ENCODE assay signal across 20 cellular contexts in genomic region chr12:47863467-47863866, GRCh38. TPM values are rescaled to one million over a fixed set of nuclear protein-coding genes. Genes with fewer than 3 reads are reported as not detected.
A peak's percentile ranks its signal among the peaks of the same experiment; 100 is the strongest.
DNase-seq lines count a peak whose midpoint lies in the region; ATAC-seq and TF ChIP-seq lines count a peak whose summit lies in the region.
"Had no signal": no experiment of that assay in that cellular context is flagged by ENCODE, and none has a peak within 500 bp of the region (broad histone marks: within the 10 kb centered on the region; RNA-seq: fewer than 3 reads in every experiment).

No MANE protein-coding gene starts in this region.

- H3K4me3 Mint-ChIP-seq in activated CD4-positive, alpha-beta memory T cell treated with anti-CD3 and anti-CD28 coated beads, Interleukin-2, amount 10 ng/mL, durations not matched to agents 7 days and 5 days, result no peak overlapping the region
- H3K4me3 Mint-ChIP-seq: CD8-positive, alpha-beta T cell had no signal

- TF ChIP-seq CTCF in foreskin keratinocyte (conservative IDR thresholded peaks at IDR 0.05) (no peak), vagina (IDR thresholded peaks at IDR 0.05) (no peak)

- peak overlapping the region; percentile 84 for H3K27ac ChIP-seq in foreskin keratinocyte
- peak overlapping the region; percentile 23 for H3K27ac ChIP-seq in vagina
- H3K27ac ChIP-seq: GM23248, right atrium auricular region, testis had no signal

- H3K4me1 ChIP-seq in foreskin keratinocyte (peaks cover 23% of the 10 kb centered on the region), vagina (peaks cover 24% of the 10 kb centered on the region)
- H3K4me1 ChIP-seq: testis had no signal

- peak in 1 of 2 donors; percentile 54 for DNase-seq in activated naive CD4-positive, alpha-beta T cell treated with anti-CD3 and anti-CD28 coated beads, Interleukin-2, amount 50 U/mL, for 72 hours (ENCODE audit: low spot score in 2 of 2)
- no peak for DNase-seq in activated naive CD4-positive, alpha-beta T cell treated with anti-CD3 and anti-CD28 coated beads, Interleukin-2, amount 50 U/mL, for 16 hours
- no peak for DNase-seq in activated CD4-positive, alpha-beta memory T cell treated with anti-CD3 and anti-CD28 coated beads, Interleukin-2, amount 10 ng/mL, durations not matched to agents 7 days and 5 days
- peak; percentile 61 to 82 for DNase-seq in foreskin keratinocyte
- no peak for DNase-seq in vagina (ENCODE audit: extremely low spot score in 2 of 2)
- no peak for DNase-seq in anterior cingulate cortex (lab: John Stamatoyannopoulos, UW)
- DNase-seq: activated CD4-positive, alpha-beta T cell treated with anti-CD3 and anti-CD28 coated beads, Interleukin-2, amount 50 U/mL, for 1 hour; CD8-positive, alpha-beta T cell; dermis blood vessel endothelial cell; DMS79; foreskin melanocyte; GM23248; hippocampal formation; NCI-H2107; NCI-H526; stimulated activated CD4-positive, alpha-beta T cell treated with anti-CD3 and anti-CD28 coated beads, Interleukin-15, amount 100 ng/mL, for 24 hours; testis had no signal

- POLR2A ChIA-PET in activated CD4-positive, alpha-beta memory T cell treated with anti-CD3 and anti-CD28 coated beads, Interleukin-2, amount 10 ng/mL, durations not matched to agents 7 days and 5 days (lab: Charles Lee), result interaction anchor here (1.4 to 1.7 kb wide), 3 partner anchors 11 to 42 kb away, joined by 3 to 5 read pairs (median 4); partner anchors contain the start of gene VDR

- H3K36me3 Mint-ChIP-seq in activated naive CD4-positive, alpha-beta T cell treated with anti-CD3 and anti-CD28 coated beads, Interleukin-2, amount 50 U/mL, for 72 hours, result peaks cover 41 to 60% of the 10 kb centered on the region in 2 donors
- peaks cover 76% of the 10 kb centered on the region for H3K36me3 Mint-ChIP-seq in activated CD4-positive, alpha-beta memory T cell treated with anti-CD3 and anti-CD28 coated beads, Interleukin-2, amount 10 ng/mL, durations not matched to agents 7 days and 5 days (ENCODE audit: low read depth)
- H3K36me3 Mint-ChIP-seq: CD8-positive, alpha-beta T cell had no signal

- no peaks in the 10 kb centered on the region for H3K27me3 ChIP-seq in foreskin keratinocyte
- H3K27me3 ChIP-seq in vagina, result no peaks in the 10 kb centered on the region
- H3K27me3 ChIP-seq: right atrium auricular region, testis had no signal

- H3K27me3 Mint-ChIP-seq in activated CD4-positive, alpha-beta memory T cell treated with anti-CD3 and anti-CD28 coated beads, Interleukin-2, amount 10 ng/mL, durations not matched to agents 7 days and 5 days, result no peaks in the 10 kb centered on the region

- ATAC-seq in activated naive CD4-positive, alpha-beta T cell treated with anti-CD3 and anti-CD28 coated beads, Interleukin-2, amount 50 U/mL, for 72 hours, result no peak
- peak; percentile 85 for ATAC-seq in foreskin keratinocyte
- no peak for ATAC-seq in HG03442 (IDR thresholded peaks at IDR 0.05; ENCODE audit: unreplicated experiment)
- ATAC-seq: CD8-positive, alpha-beta T cell had no signal

- intact Hi-C loops in vagina (cut with DNase I), result no loop called here

- no peak overlapping the region for H3K4me3 ChIP-seq in vagina
- H3K4me3 ChIP-seq: GM23248, right atrium auricular region, testis had no signal

- CTCF ChIA-PET in activated CD4-positive, alpha-beta memory T cell treated with anti-CD3 and anti-CD28 coated beads, Interleukin-2, amount 10 ng/mL, durations not matched to agents 7 days and 5 days (lab: Charles Lee), result interaction anchor here (0.9 kb wide), 1 partner anchor 26 kb away, joined by 3 read pairs; no protein-coding TSS in a partner anchor

- no peaks in the 10 kb centered on the region for H3K36me3 ChIP-seq in vagina
- H3K36me3 ChIP-seq: right atrium auricular region had no signal

- peaks cover 91% of the 10 kb centered on the region for H3K4me1 Mint-ChIP-seq in activated CD4-positive, alpha-beta memory T cell treated with anti-CD3 and anti-CD28 coated beads, Interleukin-2, amount 10 ng/mL, durations not matched to agents 7 days and 5 days

- no peaks in the 10 kb centered on the region for H3K9me3 ChIP-seq in vagina
- H3K9me3 ChIP-seq: right atrium auricular region, testis had no signal

- no peak for TF ChIP-seq POLR2A in vagina (IDR thresholded peaks at IDR 0.05)

- no peaks in the 10 kb centered on the region for H3K9me3 Mint-ChIP-seq in activated naive CD4-positive, alpha-beta T cell treated with anti-CD3 and anti-CD28 coated beads, Interleukin-2, amount 50 U/mL, for 72 hours
- H3K9me3 Mint-ChIP-seq in activated CD4-positive, alpha-beta memory T cell treated with anti-CD3 and anti-CD28 coated beads, Interleukin-2, amount 10 ng/mL, durations not matched to agents 7 days and 5 days, result no peaks in the 10 kb centered on the region
- H3K9me3 Mint-ChIP-seq: CD8-positive, alpha-beta T cell had no signal

- peak overlapping the region; percentile 72 to 98 for H3K27ac Mint-ChIP-seq in activated naive CD4-positive, alpha-beta T cell treated with anti-CD3 and anti-CD28 coated beads, Interleukin-2, amount 50 U/mL, for 72 hours
- peak overlapping the region; percentile 41 for H3K27ac Mint-ChIP-seq in activated CD4-positive, alpha-beta memory T cell treated with anti-CD3 and anti-CD28 coated beads, Interleukin-2, amount 10 ng/mL, durations not matched to agents 7 days and 5 days
- H3K27ac Mint-ChIP-seq: CD8-positive, alpha-beta T cell had no signal

RNA-seq across cellular contexts. Expression of gene VDR, which starts 41.3 kb away (rescaled TPM):
- total RNA-seq in activated naive CD4-positive, alpha-beta T cell treated with anti-CD3 and anti-CD28 coated beads, Interleukin-2, amount 50 U/mL, for 72 hours, result 100 to 1,000 TPM in 1 of 2 donors, 10 to 100 TPM in 1; 92.4 to 133 TPM
- 10 to 100 TPM; 62.9 to 65.5 TPM for total RNA-seq in activated CD4-positive, alpha-beta memory T cell treated with anti-CD3 and anti-CD28 coated beads, Interleukin-2, amount 10 ng/mL, durations not matched to agents 7 days and 5 days
- total RNA-seq in foreskin keratinocyte (33.4 and 33.6 TPM in 2 replicates), vagina (23.6 TPM)
- polyA plus RNA-seq in foreskin keratinocyte, result 14.9 and 15.8 TPM in 2 replicates
- total RNA-seq: lung microvascular endothelial cell had no signal

RNA-seq across cellular contexts. Expression of gene HDAC7, which starts 43.8 kb away (rescaled TPM):
- total RNA-seq in activated naive CD4-positive, alpha-beta T cell treated with anti-CD3 and anti-CD28 coated beads, Interleukin-2, amount 50 U/mL, for 72 hours, result 100 to 1,000 TPM; 285 to 334 TPM
- 100 to 1,000 TPM; 315 to 328 TPM for total RNA-seq in activated CD4-positive, alpha-beta memory T cell treated with anti-CD3 and anti-CD28 coated beads, Interleukin-2, amount 10 ng/mL, durations not matched to agents 7 days and 5 days
- total RNA-seq in foreskin keratinocyte, result 52.3 and 55.8 TPM in 2 replicates
- 47.3 and 51.7 TPM in 2 replicates for polyA plus RNA-seq in foreskin keratinocyte
- total RNA-seq in vagina, result 67.0 TPM

Comparison
In these comparisons a context has a peak if more than half of its experiments do, and no peak if none do; other contexts are left out.
1. DNase-seq: peak in foreskin keratinocyte (2 of 2); none in activated naive CD4-positive, alpha-beta T cell treated with anti-CD3 and anti-CD28 coated beads, Interleukin-2, amount 50 U/mL, for 16 hours (single experiment), activated CD4-positive, alpha-beta memory T cell treated with anti-CD3 and anti-CD28 coated beads, Interleukin-2, amount 10 ng/mL, durations not matched to agents 7 days and 5 days (single experiment), vagina (0 of 2) and anterior cingulate cortex (0 of 58).